19 cellular contexts compared by ENCODE assay signal in the genomic region with DNA sequence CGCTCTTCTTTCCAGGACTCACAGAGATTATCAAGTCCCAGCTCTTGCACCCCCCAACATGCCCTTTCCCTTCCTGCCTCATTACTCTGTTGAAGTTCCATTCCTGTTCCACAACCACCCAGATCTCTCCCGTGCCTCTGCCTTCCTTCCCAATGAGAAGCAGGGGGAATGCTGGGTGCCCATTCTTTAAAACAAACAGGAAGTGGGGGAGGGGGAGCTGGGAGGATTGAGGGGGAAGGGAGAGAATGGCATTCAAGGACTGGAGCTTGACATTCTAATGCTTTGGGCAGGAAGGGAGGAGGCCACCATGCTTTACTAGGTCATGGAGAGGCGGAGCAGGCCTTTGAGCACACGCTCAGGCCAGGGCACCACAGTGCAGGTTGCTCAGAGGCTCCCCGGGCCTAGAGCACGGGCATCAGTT.
A peak's percentile ranks its signal among the peaks of the same experiment; 100 is the strongest.
DNase-seq lines count a peak whose midpoint lies in the region; ATAC-seq and TF ChIP-seq lines count a peak whose summit lies in the region.
"Had no signal": no experiment of that assay in that cellular context is flagged by ENCODE, and none has a peak within 500 bp of the region (broad histone marks: within the 10 kb centered on the region; RNA-seq: fewer than 3 reads in every experiment).

No MANE protein-coding gene starts in this region.

- H3K14ac ChIP-seq in mesenchymal stem cell (ENCODE audit: low read length in 2 of 2): peak overlapping the region in 1 of 2 experiments; percentile 30

- H2BK15ac ChIP-seq in mesenchymal stem cell (ENCODE audit: low read depth, poor library complexity, severe bottlenecking): no peak overlapping the region

- RAD21 ChIA-PET in HCT116 (lab: Charles Lee; ENCODE audit: low non-redundant PET in 1 of 2, low total read pairs in 2 of 2, uncharacterized antibody in 2 of 2, unreplicated experiment in 2 of 2): interaction anchor here in 1 of 2 experiments (0.7 kb wide), 1 partner anchor 657 kb away, joined by 3 read pairs; no protein-coding TSS in a partner anchor

- peak overlapping the region; percentile 61 for H3K27ac Mint-ChIP-seq in CD4-positive, alpha-beta T cell
- H3K27ac Mint-ChIP-seq in activated B cell treated with CpG ODN at 0.5 μM for 24 hours: no peak overlapping the region
- H3K27ac Mint-ChIP-seq: activated naive CD8-positive, alpha-beta T cell; naive B cell had no signal

- no peak overlapping the region for H2AK5ac ChIP-seq in mesenchymal stem cell (ENCODE audit: low read length, severe bottlenecking)

- TF ChIP-seq POLR2A in HCT116 (IDR thresholded peaks at IDR 0.05; ENCODE audit: borderline replicate concordance, extremely low read depth, insufficient read depth, insufficient read length): no peak

- H3K4ac ChIP-seq in mesenchymal stem cell (ENCODE audit: low read depth in 1 of 2, low read length in 2 of 2): peak overlapping the region in 1 of 2 experiments; percentile 22

- no peaks in the 10 kb centered on the region for H3K9me2 ChIP-seq in HCT116 (ENCODE audit: insufficient read depth)

- H3K4me1 ChIP-seq in HCT116 (ENCODE audit: control insufficient read depth in 1 of 2, insufficient read depth in 2 of 2, low read length in 2 of 2) (peaks cover 0 to 8% of the 10 kb centered on the region in 2 experiments; a peak in 2 of 4 replicates), mesenchymal stem cell (ENCODE audit: control insufficient read depth, insufficient read depth, low read depth, low read length) (peaks cover 12% of the 10 kb centered on the region)

- TF ChIP-seq RAD21 in HCT116 (IDR thresholded peaks at IDR 0.05; ENCODE audit: low read depth): no peak

- POLR2A ChIA-PET in CD4-positive, alpha-beta T cell (lab: Charles Lee): interaction anchor here (0.9 to 3.0 kb wide), 3 partner anchors 9 to 148 kb away, joined by 3 to 21 read pairs (median 3); no protein-coding TSS in a partner anchor
- POLR2A ChIA-PET in HCT116 (lab: Charles Lee): no interaction called here
- POLR2A ChIA-PET in activated B cell treated with CpG ODN at 0.5 μM for 24 hours (lab: Charles Lee): no interaction called here

- peak overlapping the region; percentile 12 to 86 for H2BK12ac ChIP-seq in mesenchymal stem cell (ENCODE audit: low read length in 2 of 2)

- CTCF ChIA-PET in CD4-positive, alpha-beta T cell (lab: Charles Lee): no interaction called here
- CTCF ChIA-PET in HCT116 (lab: Charles Lee): no interaction called here
- CTCF ChIA-PET in activated B cell treated with CpG ODN at 0.5 μM for 24 hours (lab: Charles Lee): no interaction called here

- peak overlapping the region; percentile 45 for H4K8ac ChIP-seq in mesenchymal stem cell (ENCODE audit: low read length)

- no peak overlapping the region for H4K91ac ChIP-seq in mesenchymal stem cell (ENCODE audit: low read length)

- peak overlapping the region; percentile 19; the same call in 1 of the 2 replicates for H3K4me2 ChIP-seq in HCT116 (ENCODE audit: low read length)
- H3K4me2 ChIP-seq in mesenchymal stem cell (ENCODE audit: low read length, poor library complexity, severe bottlenecking): no peak overlapping the region

- H2BK120ac ChIP-seq in mesenchymal stem cell (ENCODE audit: low read depth, low read length): peak overlapping the region; percentile 39

- TF ChIP-seq CTCF in CD4-positive, alpha-beta T cell (IDR thresholded peaks at IDR 0.05): no peak
- TF ChIP-seq CTCF in HCT116 (IDR thresholded peaks at IDR 0.05 in 2 of 3, conservative IDR thresholded peaks at IDR 0.05 in 1 of 3; ENCODE audit: borderline replicate concordance in 1 of 3, insufficient read depth in 1 of 3, low read depth in 2 of 3, low read length in 2 of 3): no peak
- TF ChIP-seq CTCF in activated B cell treated with CpG ODN at 0.5 μM for 24 hours (IDR thresholded peaks at IDR 0.05): no peak

- no peak overlapping the region for H3K23ac ChIP-seq in mesenchymal stem cell (ENCODE audit: low read length in 2 of 2)

- DNase-seq in CD4-positive, alpha-beta T cell: no peak
- DNase-seq in HCT116 (ENCODE audit: low read depth, low spot score): no peak
- no peak for DNase-seq in activated B cell treated with CpG ODN at 0.5 μM for 24 hours
- DNase-seq in mesenchymal stem cell: no peak
- no peak for DNase-seq in activated naive CD4-positive, alpha-beta T cell treated with anti-CD3 and anti-CD28 coated beads, Interleukin-2, amount 50 U/mL, for 16 hours
- no peak for DNase-seq in NCI-H1105 (lab: John Stamatoyannopoulos, UW)
- DNase-seq: activated CD8-positive, alpha-beta memory T cell treated with anti-CD3 and anti-CD28 coated beads, Interleukin-2, amount 50 U/mL, for 48 hours; heart left ventricle; left colon; MV-4-11; naive B cell; NK-92 treated with Interleukin-12 subunit alpha and Interleukin-12 subunit beta, amount 100 ng/mL, for 24 hours; stimulated activated CD4-positive, alpha-beta T cell treated with anti-CD3 and anti-CD28 coated beads, Interleukin-4, amount 100 ng/mL, for 1 hour had no signal

- peak overlapping the region; percentile 25 to 62 for H3K18ac ChIP-seq in mesenchymal stem cell (ENCODE audit: low read depth in 1 of 2, low read length in 2 of 2)

- 68% methylated on average over 4 of the region's 6 CpGs for WGBS in mesenchymal stem cell

- no peaks in the 10 kb centered on the region for H3K79me1 ChIP-seq in mesenchymal stem cell (replicated peaks; ENCODE audit: low read length, poor library complexity, severe bottlenecking)

- H2BK5ac ChIP-seq in mesenchymal stem cell (ENCODE audit: low read depth, low read length, poor library complexity, severe bottlenecking): no peak overlapping the region

- H3K36me3 Mint-ChIP-seq in CD4-positive, alpha-beta T cell (ENCODE audit: low read depth): no peaks in the 10 kb centered on the region
- H3K36me3 Mint-ChIP-seq in activated B cell treated with CpG ODN at 0.5 μM for 24 hours (ENCODE audit: low read depth): no peaks in the 10 kb centered on the region
- H3K36me3 Mint-ChIP-seq: activated naive CD8-positive, alpha-beta T cell; naive B cell had no signal

- intact Hi-C loops in CD4-positive, alpha-beta T cell (cut with DNase I, micrococcal nuclease): loop anchor here in 1 of 2 experiments (10.0 kb wide), 1 partner anchor 254 kb away; no protein-coding TSS in a partner anchor
- intact Hi-C loops in HCT116 (cut with micrococcal nuclease) (no loop called here), activated B cell treated with CpG ODN at 0.5 μM for 24 hours (cut with micrococcal nuclease) (no loop called here)

- no peak overlapping the region for H3K27ac ChIP-seq in CD4-positive, alpha-beta T cell (ENCODE audit: low read depth, low read length)
- H3K27ac ChIP-seq in HCT116 (ENCODE audit: low read depth, low read length) (no peak overlapping the region), mesenchymal stem cell (ENCODE audit: low read length, poor library complexity, severe bottlenecking) (no peak overlapping the region)
- H3K27ac ChIP-seq: C4-2B, epithelial cell of prostate, tibial nerve had no signal

- no peaks in the 10 kb centered on the region for H4K20me1 ChIP-seq in HCT116 (ENCODE audit: insufficient read depth)

- no peaks in the 10 kb centered on the region for H3K27me3 ChIP-seq in CD4-positive, alpha-beta T cell (ENCODE audit: control insufficient read depth, insufficient read depth, low read length)
- H3K27me3 ChIP-seq in HCT116 (ENCODE audit: insufficient read depth, low read length) (0 out of 2 replicates have a peak, but pooled peaks cover 4% of the 10 kb centered on the region), mesenchymal stem cell (ENCODE audit: control insufficient read depth in 1 of 2, insufficient read depth in 1 of 2, low read length in 2 of 2) (no peaks in the 10 kb centered on the region)
- H3K27me3 ChIP-seq: heart left ventricle, tibial nerve had no signal

- no peak overlapping the region for H3K4me3 Mint-ChIP-seq in CD4-positive, alpha-beta T cell
- no peak overlapping the region for H3K4me3 Mint-ChIP-seq in activated B cell treated with CpG ODN at 0.5 μM for 24 hours
- H3K4me3 Mint-ChIP-seq: activated naive CD8-positive, alpha-beta T cell; naive B cell had no signal

- no peak overlapping the region for H3K4me3 ChIP-seq in HCT116 (replicated peaks in 1 of 2; ENCODE audit: low read depth in 1 of 2, low read length in 2 of 2)
- no peak overlapping the region for H3K4me3 ChIP-seq in mesenchymal stem cell (ENCODE audit: insufficient read depth in 1 of 2, low read depth in 1 of 2, low read length in 2 of 2)
- H3K4me3 ChIP-seq: heart left ventricle, tibial nerve had no signal

- H3K36me3 ChIP-seq in HCT116 (ENCODE audit: control insufficient read depth in 1 of 2, insufficient read depth in 2 of 2, low read length in 2 of 2): no peaks in the 10 kb centered on the region
- no peaks in the 10 kb centered on the region for H3K36me3 ChIP-seq in mesenchymal stem cell (ENCODE audit: control insufficient read depth in 1 of 2, insufficient read depth in 2 of 2, low read depth in 1 of 2, low read length in 2 of 2)
- H3K36me3 ChIP-seq: heart left ventricle, tibial nerve had no signal

- ATAC-seq in CD4-positive, alpha-beta T cell (ENCODE audit: poor library complexity): no peak
- ATAC-seq in HCT116: no peak
- peak; percentile 18 for ATAC-seq in activated B cell treated with CpG ODN at 0.5 μM for 24 hours (ENCODE audit: low read depth)
- ATAC-seq in HG02852 (IDR thresholded peaks at IDR 0.05; ENCODE audit: unreplicated experiment): no peak
- no peak for ATAC-seq in HG03520 (IDR thresholded peaks at IDR 0.05; ENCODE audit: unreplicated experiment)
- ATAC-seq: left colon had no signal

- no peaks in the 10 kb centered on the region for H3K27me3 Mint-ChIP-seq in CD4-positive, alpha-beta T cell
- peaks cover 2% of the 10 kb centered on the region for H3K27me3 Mint-ChIP-seq in activated B cell treated with CpG ODN at 0.5 μM for 24 hours
- H3K27me3 Mint-ChIP-seq: activated naive CD8-positive, alpha-beta T cell had no signal

- no TSS peak for BruUV-seq in HCT116 (replicated peaks; lab: Mats Ljungman, UMichigan)

- H3K4me1 Mint-ChIP-seq in CD4-positive, alpha-beta T cell (ENCODE audit: low read depth): peaks cover 66% of the 10 kb centered on the region
- peaks cover 3% of the 10 kb centered on the region for H3K4me1 Mint-ChIP-seq in activated B cell treated with CpG ODN at 0.5 μM for 24 hours

- H2AFZ ChIP-seq in HCT116 (ENCODE audit: low read depth, low read length, poor library complexity, severe bottlenecking) (no peak overlapping the region), mesenchymal stem cell (ENCODE audit: low read depth, low read length) (peak overlapping the region; percentile 6)

- H3K9ac ChIP-seq in HCT116 (ENCODE audit: low read length): no peak overlapping the region
- no peak overlapping the region for H3K9ac ChIP-seq in mesenchymal stem cell (ENCODE audit: low read length)

- no peaks in the 10 kb centered on the region for H3K9me3 ChIP-seq in CD4-positive, alpha-beta T cell (ENCODE audit: control insufficient read depth, low read length)
- H3K9me3 ChIP-seq in HCT116 (ENCODE audit: control insufficient read depth in 1 of 2, insufficient read depth in 1 of 2, low read depth in 1 of 2, low read length in 2 of 2) (no peaks in the 10 kb centered on the region), mesenchymal stem cell (ENCODE audit: control insufficient read depth, low read length) (no peaks in the 10 kb centered on the region)
- H3K9me3 ChIP-seq: heart left ventricle, tibial nerve had no signal

- no peaks in the 10 kb centered on the region for H3K79me2 ChIP-seq in HCT116 (ENCODE audit: insufficient read depth, low read length)

- H3K9me3 Mint-ChIP-seq in CD4-positive, alpha-beta T cell: no peaks in the 10 kb centered on the region
- no peaks in the 10 kb centered on the region for H3K9me3 Mint-ChIP-seq in activated B cell treated with CpG ODN at 0.5 μM for 24 hours
- H3K9me3 Mint-ChIP-seq: naive B cell had no signal
